ENCODE assay signal across 9 cellular contexts in the genomic region with DNA sequence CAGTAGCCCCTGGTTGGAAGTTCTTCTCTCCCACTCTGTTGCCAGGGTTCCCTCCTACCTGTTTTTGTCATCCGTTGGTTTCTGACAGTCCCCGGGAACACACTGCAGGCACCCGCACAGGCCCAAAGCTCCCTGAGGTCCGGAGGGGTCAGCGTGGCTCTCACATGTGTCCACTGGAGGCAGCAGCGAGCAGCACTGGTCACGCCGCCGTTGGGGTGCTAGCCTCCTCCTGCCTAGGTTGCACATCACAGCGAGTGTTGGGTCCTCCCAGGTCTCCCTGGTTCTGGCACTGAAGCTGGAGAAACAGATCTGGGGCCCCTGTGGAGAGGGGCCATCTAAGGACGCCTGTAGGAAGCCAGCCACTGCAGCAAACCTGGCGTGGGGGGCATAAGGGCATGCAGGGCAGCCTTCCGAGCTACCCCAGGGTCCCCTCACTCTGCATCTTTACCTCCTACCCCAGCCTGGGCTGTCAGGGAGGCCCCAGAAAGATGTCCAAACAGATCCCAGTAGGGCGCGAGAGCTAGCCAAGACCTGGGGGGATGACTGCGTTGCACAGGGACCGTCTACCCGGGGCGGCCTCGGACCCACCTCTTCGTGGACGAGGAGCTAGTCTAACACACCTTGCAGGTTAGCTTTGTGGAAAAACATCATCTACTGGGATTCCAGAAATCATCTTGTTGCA. TPM values are rescaled to one million over a fixed set of nuclear protein-coding genes. Genes with fewer than 3 reads are reported as not detected.
DNase-seq lines count a peak whose midpoint lies in the region; ATAC-seq, FAIRE-seq and TF ChIP-seq lines count a peak whose summit lies in the region.
"Had no signal": no experiment of that assay in that cellular context is flagged by ENCODE, and none has a peak within 500 bp of the region (broad histone marks: within the 10 kb centered on the region; RNA-seq: fewer than 3 reads in every experiment).

No MANE protein-coding gene starts in this region.

- H3K4me1 Mint-ChIP-seq in mesothelial cell of epicardium: no peaks in the 10 kb centered on the region
- no peaks in the 10 kb centered on the region for H3K4me1 Mint-ChIP-seq in activated T-helper 2 cell treated with anti-CD3 and anti-CD28 coated beads, Interferon-gamma antibody, Interleukin-2, Interleukin-4, amounts not matched to agents 10 μg/mL and 5 μg/mL and 100 μg/mL, durations not matched to agents 14 hours and 24 hours and 36 hours (ENCODE audit: low read depth)

- H3K27me3 Mint-ChIP-seq in mesothelial cell of epicardium (ENCODE audit: low read depth): no peaks in the 10 kb centered on the region
- H3K27me3 Mint-ChIP-seq in activated T-helper 2 cell treated with anti-CD3 and anti-CD28 coated beads, Interferon-gamma antibody, Interleukin-2, Interleukin-4, amounts not matched to agents 10 μg/mL and 5 μg/mL and 100 μg/mL, durations not matched to agents 14 hours and 24 hours and 36 hours (ENCODE audit: low read depth): no peaks in the 10 kb centered on the region

- peaks cover 15% of the 10 kb centered on the region for H3K36me3 Mint-ChIP-seq in mesothelial cell of epicardium
- H3K36me3 Mint-ChIP-seq in activated T-helper 2 cell treated with anti-CD3 and anti-CD28 coated beads, Interferon-gamma antibody, Interleukin-2, Interleukin-4, amounts not matched to agents 10 μg/mL and 5 μg/mL and 100 μg/mL, durations not matched to agents 14 hours and 24 hours and 36 hours (ENCODE audit: low read depth): no peaks in the 10 kb centered on the region

- H3K36me3 ChIP-seq in PC-3 (ENCODE audit: low read depth, low read length) (no peaks in the 10 kb centered on the region), bronchial epithelial cell (ENCODE audit: control insufficient read depth, insufficient read depth, low read length) (no peaks in the 10 kb centered on the region)

- no peak; the same call in 1 of the 2 replicates for ATAC-seq in PC-3
- no peak for ATAC-seq in HG03457 (IDR thresholded peaks at IDR 0.05; ENCODE audit: unreplicated experiment)

- no peaks in the 10 kb centered on the region for H3K79me2 ChIP-seq in PC-3 (ENCODE audit: low read length)

- no peak overlapping the region for H3K27ac Mint-ChIP-seq in mesothelial cell of epicardium
- no peak overlapping the region for H3K27ac Mint-ChIP-seq in activated T-helper 2 cell treated with anti-CD3 and anti-CD28 coated beads, Interferon-gamma antibody, Interleukin-2, Interleukin-4, amounts not matched to agents 10 μg/mL and 5 μg/mL and 100 μg/mL, durations not matched to agents 14 hours and 24 hours and 36 hours

- BruUV-seq in PC-3 (replicated peaks; lab: Mats Ljungman, UMichigan): no TSS peak

- CTCF ChIA-PET in PC-3 (lab: Charles Lee): no interaction called here

- H2AFZ ChIP-seq in PC-3 (ENCODE audit: low read length): no peak overlapping the region

- no peaks in the 10 kb centered on the region for H3K9me2 ChIP-seq in PC-3 (replicated peaks; ENCODE audit: low read length)

- in situ Hi-C loops in GM13976 (cut with MboI; ENCODE audit: low sequenced_read_pairs, unreplicated experiment): no loop called here

- H3K4me3 Mint-ChIP-seq in mesothelial cell of epicardium: no peak overlapping the region
- H3K4me3 Mint-ChIP-seq in activated T-helper 2 cell treated with anti-CD3 and anti-CD28 coated beads, Interferon-gamma antibody, Interleukin-2, Interleukin-4, amounts not matched to agents 10 μg/mL and 5 μg/mL and 100 μg/mL, durations not matched to agents 14 hours and 24 hours and 36 hours (ENCODE audit: low read depth): no peak overlapping the region

- intact Hi-C loops in PC-3 (cut with micrococcal nuclease): no loop called here
- intact Hi-C loops in activated T-helper 2 cell treated with anti-CD3 and anti-CD28 coated beads, Interferon-gamma antibody, Interleukin-2, Interleukin-4, amounts not matched to agents 10 μg/mL and 5 μg/mL and 100 μg/mL, durations not matched to agents 14 hours and 24 hours and 36 hours (cut with micrococcal nuclease): no loop called here

- H3K27me3 ChIP-seq in PC-3 (ENCODE audit: low read length) (no peaks in the 10 kb centered on the region), bronchial epithelial cell (ENCODE audit: control insufficient read depth, insufficient read depth, low read length) (no peaks in the 10 kb centered on the region)

- DNase-seq in D341Med (ENCODE audit: low spot score): peak; percentile 50
- no peak for DNase-seq in PC-3
- no peak for DNase-seq in bronchial epithelial cell (ENCODE audit: low read depth)
- DNase-seq in mesothelial cell of epicardium (ENCODE audit: low spot score in 2 of 2, unreplicated experiment in 2 of 2): no peak
- DNase-seq in foreskin melanocyte: no peak
- no peak for DNase-seq in GM13976 (ENCODE audit: low spot score)
- DNase-seq in activated T-helper 2 cell treated with anti-CD3 and anti-CD28 coated beads, Interferon-gamma antibody, Interleukin-2, Interleukin-4, amounts not matched to agents 10 μg/mL and 5 μg/mL and 100 μg/mL, durations not matched to agents 14 hours and 24 hours and 36 hours (ENCODE audit: low spot score): no peak

- H3K4me3 ChIP-seq in PC-3 (ENCODE audit: low read length) (no peak overlapping the region), bronchial epithelial cell (ENCODE audit: low read depth, low read length) (no peak overlapping the region)

- POLR2A ChIA-PET in PC-3 (lab: Charles Lee; ENCODE audit: unreplicated experiment): interaction anchor here (0.6 kb wide), 1 partner anchor 190 kb away, joined by 3 read pairs; no protein-coding TSS in a partner anchor

- no peaks in the 10 kb centered on the region for H3K9me3 ChIP-seq in PC-3 (ENCODE audit: low read length)

- no peak overlapping the region for H3K4me2 ChIP-seq in PC-3 (ENCODE audit: low read length)

- H3K27ac ChIP-seq in PC-3 (ENCODE audit: low read length): no peak overlapping the region

- H3K9me3 Mint-ChIP-seq in mesothelial cell of epicardium: no peaks in the 10 kb centered on the region
- H3K9me3 Mint-ChIP-seq in activated T-helper 2 cell treated with anti-CD3 and anti-CD28 coated beads, Interferon-gamma antibody, Interleukin-2, Interleukin-4, amounts not matched to agents 10 μg/mL and 5 μg/mL and 100 μg/mL, durations not matched to agents 14 hours and 24 hours and 36 hours: peaks cover 9% of the 10 kb centered on the region

- TF ChIP-seq CTCF in PC-3 (conservative IDR thresholded peaks at IDR 0.05; ENCODE audit: low read depth, low read length) (peak; percentile 65), bronchial epithelial cell (IDR thresholded peaks at IDR 0.05; ENCODE audit: insufficient read depth, low read length, severe bottlenecking) (peak; percentile 54), mesothelial cell of epicardium (IDR thresholded peaks at IDR 0.05; ENCODE audit: unreplicated experiment) (peak; percentile 18), GM13976 (IDR thresholded peaks at IDR 0.05; ENCODE audit: borderline replicate concordance, control extremely low read depth, extremely low read depth, insufficient read depth, missing control alignments) (no peak)

- no peak overlapping the region for H3K9ac ChIP-seq in PC-3 (ENCODE audit: low read length)

- FAIRE-seq in bronchial epithelial cell (lab: Jason Lieb, UNC): no peak
- FAIRE-seq: colon had no signal

- no peaks in the 10 kb centered on the region for H3F3A ChIP-seq in PC-3 (ENCODE audit: low read length, unreplicated experiment)

- no peaks in the 10 kb centered on the region for H4K20me1 ChIP-seq in PC-3 (ENCODE audit: low read length)

- H3K4me1 ChIP-seq in PC-3 (ENCODE audit: insufficient read depth, low read length): no peaks in the 10 kb centered on the region

RNA-seq across cellular contexts. Expression of a gene that starts 28.9 kb away (rescaled TPM):
- total RNA-seq in PC-3 (2014; rRNA removed): 2.5 and 5.6 TPM in 2 replicates
- total RNA-seq in bronchial epithelial cell: 4.7 and 6.9 TPM in 2 replicates
- 15.2 to 17.0 TPM (median 16.1 TPM) in 3 replicates for total RNA-seq in mesothelial cell of epicardium
- 2.8 and 3.5 TPM in 2 replicates for total RNA-seq in activated T-helper 2 cell treated with anti-CD3 and anti-CD28 coated beads, Interferon-gamma antibody, Interleukin-2, Interleukin-4, amounts not matched to agents 10 μg/mL and 5 μg/mL and 100 μg/mL, durations not matched to agents 14 hours and 24 hours and 36 hours

RNA-seq across cellular contexts. Expression of a gene that starts 36.1 kb away (rescaled TPM):
- total RNA-seq in PC-3 (2014; rRNA removed) (24.5 and 41.5 TPM in 2 replicates), bronchial epithelial cell (39.4 and 40.0 TPM in 2 replicates), mesothelial cell of epicardium (23.9 to 24.7 TPM (median 24.2 TPM) in 3 replicates)
- 3.8 TPM in 2 replicates for total RNA-seq in activated T-helper 2 cell treated with anti-CD3 and anti-CD28 coated beads, Interferon-gamma antibody, Interleukin-2, Interleukin-4, amounts not matched to agents 10 μg/mL and 5 μg/mL and 100 μg/mL, durations not matched to agents 14 hours and 24 hours and 36 hours

RNA-seq across cellular contexts. Expression of a gene that starts 53.2 kb away (rescaled TPM):
- total RNA-seq in PC-3 (2014; rRNA removed) (28.3 and 34.7 TPM in 2 replicates), bronchial epithelial cell (9.7 and 14.6 TPM in 2 replicates), mesothelial cell of epicardium (8.0 to 9.9 TPM (median 8.4 TPM) in 3 replicates)
- total RNA-seq in activated T-helper 2 cell treated with anti-CD3 and anti-CD28 coated beads, Interferon-gamma antibody, Interleukin-2, Interleukin-4, amounts not matched to agents 10 μg/mL and 5 μg/mL and 100 μg/mL, durations not matched to agents 14 hours and 24 hours and 36 hours: 17.3 and 18.8 TPM in 2 replicates
